In genomic region chr1:153119491-153119971, GRCh38 we compare ENCODE assay signal across 38 cellular contexts. TPM values are rescaled to one million over a fixed set of nuclear protein-coding genes. Genes with fewer than 3 reads are reported as not detected.
A peak's percentile ranks its signal among the peaks of the same experiment; 100 is the strongest.
DNase-seq lines count a peak whose midpoint lies in the region; FAIRE-seq and TF ChIP-seq lines count a peak whose summit lies in the region.
"Had no signal": no experiment of that assay in that cellular context is flagged by ENCODE, and none has a peak within 500 bp of the region (broad histone marks: within the 10 kb centered on the region; RNA-seq: fewer than 3 reads in every experiment).

No MANE protein-coding gene starts in this region.

- no peak overlapping the region for H3K4me3 ChIP-seq in dorsolateral prefrontal cortex
- H3K4me3 ChIP-seq in tibial artery: no peak overlapping the region
- no peak overlapping the region for H3K4me3 ChIP-seq in BE2C (ENCODE audit: low read depth, low read length)
- H3K4me3 ChIP-seq: esophagus squamous epithelium, HAP-1, lower lobe of right lung, upper lobe of right lung had no signal

- H3K4me1 ChIP-seq in tibial artery (no peaks in the 10 kb centered on the region), BE2C (no peaks in the 10 kb centered on the region)
- H3K4me1 ChIP-seq: HAP-1, lower lobe of right lung, upper lobe of right lung had no signal

- H3K4me3 Mint-ChIP-seq in T-helper 2 cell treated with Interferon-gamma antibody and Interleukin-4, amounts not matched to agents 5 μg/mL and 100 μg/mL, for 36 hours: no peak overlapping the region
- H3K4me3 Mint-ChIP-seq: activated naive CD8-positive, alpha-beta T cell; CD8-positive, alpha-beta memory T cell; naive thymus-derived CD8-positive, alpha-beta T cell; stimulated activated effector memory CD8-positive, alpha-beta T cell treated with anti-CD3 and anti-CD28 coated beads, Interleukin-12 subunit alpha, Interleukin-12 subunit beta, amount 100 ng/mL, for 72 hours had no signal

- H3K4me1 Mint-ChIP-seq in T-helper 2 cell treated with Interferon-gamma antibody and Interleukin-4, amounts not matched to agents 5 μg/mL and 100 μg/mL, for 36 hours (ENCODE audit: low read depth): no peaks in the 10 kb centered on the region
- H3K4me1 Mint-ChIP-seq: CD8-positive, alpha-beta memory T cell; naive thymus-derived CD8-positive, alpha-beta T cell; stimulated activated effector memory CD8-positive, alpha-beta T cell treated with anti-CD3 and anti-CD28 coated beads, Interleukin-12 subunit alpha, Interleukin-12 subunit beta, amount 100 ng/mL, for 72 hours had no signal

- H3K9me3 Mint-ChIP-seq in T-helper 2 cell treated with Interferon-gamma antibody and Interleukin-4, amounts not matched to agents 5 μg/mL and 100 μg/mL, for 36 hours: no peaks in the 10 kb centered on the region

- no peaks in the 10 kb centered on the region for H3K36me3 Mint-ChIP-seq in T-helper 2 cell treated with Interferon-gamma antibody and Interleukin-4, amounts not matched to agents 5 μg/mL and 100 μg/mL, for 36 hours (ENCODE audit: low read depth)
- H3K36me3 Mint-ChIP-seq: activated naive CD8-positive, alpha-beta T cell; CD8-positive, alpha-beta memory T cell; stimulated activated effector memory CD8-positive, alpha-beta T cell treated with anti-CD3 and anti-CD28 coated beads, Interleukin-12 subunit alpha, Interleukin-12 subunit beta, amount 100 ng/mL, for 72 hours had no signal

- DNase-seq in GM19239 (ENCODE audit: insufficient read length, low spot score) (no peak), NCI-H1417 (lab: John Stamatoyannopoulos, UW) (peak; percentile 5 to 80 (median 48)), left kidney (ENCODE audit: low read depth, low spot score) (peak; percentile 41), dorsolateral prefrontal cortex (no peak), tibial artery (no peak), BE2C (no peak)
- DNase-seq in T-helper 2 cell treated with Interferon-gamma antibody and Interleukin-4, amounts not matched to agents 5 μg/mL and 100 μg/mL, for 36 hours (ENCODE audit: low spot score): no peak
- DNase-seq: activated CD4-positive, alpha-beta T cell treated with anti-CD3 and anti-CD28 coated beads for 4 hours; activated CD8-positive, alpha-beta memory T cell treated with anti-CD3 and anti-CD28 coated beads for 24 hours; activated effector memory CD4-positive, alpha-beta T cell treated with anti-CD3 and anti-CD28 coated beads, Interleukin-2, amount 50 U/mL, for 16 hours; aorta; CD8-positive, alpha-beta memory T cell; EL; esophagus squamous epithelium; foreskin melanocyte; Kasumi-1; kidney glomerular epithelial cell; lower lobe of right lung; naive thymus-derived CD8-positive, alpha-beta T cell; NCI-H1436 treated with DMSO at 0.1 percent for 48 hours; NCI-H2171; NCI-H524 treated with DMSO at 0.1 percent for 48 hours; SIG-M5; stimulated activated CD4-positive, alpha-beta T cell treated with anti-CD3 and anti-CD28 coated beads, Interleukin-15, amount 100 ng/mL, for 24 hours; stimulated activated CD4-positive, alpha-beta T cell treated with anti-CD3 and anti-CD28 coated beads, Interleukin-4, amount 100 ng/mL, for 4 hours; T-helper 9 cell; upper lobe of right lung had no signal

- H3K27me3 ChIP-seq in dorsolateral prefrontal cortex (peaks cover 0 to 7% (median 0%) of the 10 kb centered on the region in 45 donors), tibial artery (no peaks in the 10 kb centered on the region), BE2C (no peaks in the 10 kb centered on the region; the same call in 1 of the 2 replicates)
- H3K27me3 ChIP-seq: esophagus squamous epithelium, upper lobe of right lung had no signal

- no peaks in the 10 kb centered on the region for H3K9me3 ChIP-seq in tibial artery
- H3K9me3 ChIP-seq in BE2C: no peaks in the 10 kb centered on the region
- H3K9me3 ChIP-seq: esophagus squamous epithelium, HAP-1, lower lobe of right lung, upper lobe of right lung had no signal

- H3K27me3 Mint-ChIP-seq in T-helper 2 cell treated with Interferon-gamma antibody and Interleukin-4, amounts not matched to agents 5 μg/mL and 100 μg/mL, for 36 hours (ENCODE audit: low read depth): peaks cover 6% of the 10 kb centered on the region

- peak; percentile 35 for FAIRE-seq in GM19239 (lab: Jason Lieb, UNC)
- FAIRE-seq: endometrium, RCC 7860 had no signal

- intact Hi-C loops in dorsolateral prefrontal cortex (cut with DNase I): no loop called here
- intact Hi-C loops in tibial artery (cut with DNase I; ENCODE audit: low total_unique reads): no loop called here

- no peak overlapping the region for H3K27ac Mint-ChIP-seq in T-helper 2 cell treated with Interferon-gamma antibody and Interleukin-4, amounts not matched to agents 5 μg/mL and 100 μg/mL, for 36 hours
- H3K27ac Mint-ChIP-seq: activated naive CD8-positive, alpha-beta T cell; CD8-positive, alpha-beta memory T cell; naive thymus-derived CD8-positive, alpha-beta T cell; stimulated activated effector memory CD8-positive, alpha-beta T cell treated with anti-CD3 and anti-CD28 coated beads, Interleukin-12 subunit alpha, Interleukin-12 subunit beta, amount 100 ng/mL, for 72 hours had no signal

- H3K36me3 ChIP-seq in tibial artery (no peaks in the 10 kb centered on the region), BE2C (no peaks in the 10 kb centered on the region)
- H3K36me3 ChIP-seq: esophagus squamous epithelium, HAP-1, lower lobe of right lung, upper lobe of right lung had no signal

- TF ChIP-seq CTCF in VCaP (conservative IDR thresholded peaks at IDR 0.05) (no peak), dorsolateral prefrontal cortex (IDR thresholded peaks at IDR 0.05 in 54 of 56, conservative IDR thresholded peaks at IDR 0.05 in 2 of 56; ENCODE audit: low read depth in 1 of 56, partially characterized antibody in 56 of 56) (no peak), tibial artery (IDR thresholded peaks at IDR 0.05) (no peak), BE2C (IDR thresholded peaks at IDR 0.05; ENCODE audit: low read depth, low read length) (no peak)

- peak overlapping the region; percentile 47; the same call in 1 of the 2 replicates for H3K27ac ChIP-seq in VCaP
- no peak overlapping the region for H3K27ac ChIP-seq in dorsolateral prefrontal cortex
- H3K27ac ChIP-seq in tibial artery: no peak overlapping the region
- H3K27ac ChIP-seq: esophagus squamous epithelium, lower lobe of right lung, upper lobe of right lung had no signal

RNA-seq across cellular contexts. Expression of gene SPRR2F, which starts 6.2 kb away (rescaled TPM):
- total RNA-seq in dorsolateral prefrontal cortex: not detected
- not detected for polyA plus RNA-seq in BE2C (2012; ENCODE audit: insufficient read depth, insufficient read length, low read depth)
- total RNA-seq: aorta; CD8-positive, alpha-beta memory T cell; lower lobe of right lung; mononuclear cell; naive thymus-derived CD8-positive, alpha-beta T cell; omental fat pad; renal cortical epithelial cell; subcutaneous adipose tissue; upper lobe of right lung had no signal
- polyA plus RNA-seq: aorta; BJ; CD8-positive, alpha-beta memory T cell; naive thymus-derived CD8-positive, alpha-beta T cell had no signal

RNA-seq across cellular contexts. Expression of gene SPRR2E, which starts 25.2 kb away (rescaled TPM):
- total RNA-seq in dorsolateral prefrontal cortex: not detected
- not detected for polyA plus RNA-seq in BE2C (2012; ENCODE audit: insufficient read depth, insufficient read length, low read depth)
- total RNA-seq: aorta; CD8-positive, alpha-beta memory T cell; lower lobe of right lung; mononuclear cell; naive thymus-derived CD8-positive, alpha-beta T cell; omental fat pad; renal cortical epithelial cell; subcutaneous adipose tissue; upper lobe of right lung had no signal
- polyA plus RNA-seq: BJ; CD8-positive, alpha-beta memory T cell; naive thymus-derived CD8-positive, alpha-beta T cell had no signal

RNA-seq across cellular contexts. Expression of gene SPRR2G, which starts 31.2 kb away (rescaled TPM):
- 1 to 10 TPM in 1 of 120 experiments, under 1 TPM in 4, not detected in 115; 0.76 to 1.3 (median 0.96) TPM for total RNA-seq in dorsolateral prefrontal cortex
- not detected for polyA plus RNA-seq in BE2C (2012; ENCODE audit: insufficient read depth, insufficient read length, low read depth)
- total RNA-seq: aorta; CD8-positive, alpha-beta memory T cell; lower lobe of right lung; mononuclear cell; naive thymus-derived CD8-positive, alpha-beta T cell; omental fat pad; renal cortical epithelial cell; subcutaneous adipose tissue; upper lobe of right lung had no signal
- polyA plus RNA-seq: aorta; BJ; CD8-positive, alpha-beta memory T cell; naive thymus-derived CD8-positive, alpha-beta T cell had no signal

RNA-seq across cellular contexts. Expression of gene SPRR2B, which starts 48.1 kb away (rescaled TPM):
- total RNA-seq in dorsolateral prefrontal cortex: not detected
- not detected for polyA plus RNA-seq in BE2C (2012; ENCODE audit: insufficient read depth, insufficient read length, low read depth)
- total RNA-seq: aorta; CD8-positive, alpha-beta memory T cell; lower lobe of right lung; mononuclear cell; naive thymus-derived CD8-positive, alpha-beta T cell; omental fat pad; renal cortical epithelial cell; subcutaneous adipose tissue; upper lobe of right lung had no signal
- polyA plus RNA-seq: aorta; BJ; CD8-positive, alpha-beta memory T cell; naive thymus-derived CD8-positive, alpha-beta T cell had no signal

Comparison
In these comparisons a context has a peak if more than half of its experiments do, and no peak if none do; other contexts are left out.
1. DNase-seq: peak in NCI-H1417 (3 of 3) and left kidney (single experiment); none in GM19239 (single experiment), dorsolateral prefrontal cortex (0 of 10), T-helper 2 cell treated with Interferon-gamma antibody and Interleukin-4, amounts not matched to agents 5 μg/mL and 100 μg/mL, for 36 hours (single experiment), tibial artery (0 of 2) and BE2C (single experiment).